ENCODE assay signal across 15 cellular contexts in genomic region chr13:40640202-40640601, GRCh38. TPM values are rescaled to one million over a fixed set of nuclear protein-coding genes. Genes with fewer than 3 reads are reported as not detected.
DNase-seq lines count a peak whose midpoint lies in the region; ATAC-seq lines count a peak whose summit lies in the region.
"Had no signal": no experiment of that assay in that cellular context is flagged by ENCODE, and none has a peak within 500 bp of the region (broad histone marks: within the 10 kb centered on the region; RNA-seq: fewer than 3 reads in every experiment).

No MANE protein-coding gene starts in this region.

- DNase-seq in T-helper 2 cell treated with Interferon-gamma antibody and Interleukin-4, amounts not matched to agents 5 μg/mL and 100 μg/mL, for 36 hours (ENCODE audit: low spot score), result no peak
- DNase-seq in T-helper 2 cell (no peak), sciatic nerve (ENCODE audit: low spot score) (no peak), NCI-H69 (lab: John Stamatoyannopoulos, UW) (no peak)
- DNase-seq: effector CD4-positive, alpha-beta T cell; NCI-H1417; NCI-H446 treated with DMSO at 0.1 percent for 48 hours; T1000; testis had no signal

- H3K27me3 ChIP-seq in endocrine pancreas (ENCODE audit: control insufficient read depth, insufficient read depth, low read length), result no peaks in the 10 kb centered on the region
- H3K27me3 ChIP-seq: testis had no signal

- peak overlapping the region; percentile 80 for H3K4me3 Mint-ChIP-seq in T-helper 2 cell treated with Interferon-gamma antibody and Interleukin-4, amounts not matched to agents 5 μg/mL and 100 μg/mL, for 36 hours
- peak overlapping the region in 1 of 4 donors; percentile 75 for H3K4me3 Mint-ChIP-seq in IgD-negative memory B cell

- peak overlapping the region; percentile 22 for H3K9ac ChIP-seq in endocrine pancreas (ENCODE audit: control insufficient read depth, insufficient read depth, low read length)

- peak overlapping the region; percentile 3 for H3K27ac Mint-ChIP-seq in T-helper 2 cell treated with Interferon-gamma antibody and Interleukin-4, amounts not matched to agents 5 μg/mL and 100 μg/mL, for 36 hours
- peak overlapping the region in 2 of 3 donors; percentile 4 to 54 for H3K27ac Mint-ChIP-seq in IgD-negative memory B cell

- no peak overlapping the region for H3K4me3 ChIP-seq in endocrine pancreas (ENCODE audit: control insufficient read depth, insufficient read depth, low read length)
- H3K4me3 ChIP-seq: A549, skin epidermis, testis had no signal

- no peaks in the 10 kb centered on the region for H3K9me3 Mint-ChIP-seq in T-helper 2 cell treated with Interferon-gamma antibody and Interleukin-4, amounts not matched to agents 5 μg/mL and 100 μg/mL, for 36 hours
- no peaks in the 10 kb centered on the region for H3K9me3 Mint-ChIP-seq in IgD-negative memory B cell

- ATAC-seq in sciatic nerve (peak; percentile 51), HG03439 (IDR thresholded peaks at IDR 0.05; ENCODE audit: unreplicated experiment) (no peak), GM21447 (IDR thresholded peaks at IDR 0.05; ENCODE audit: unreplicated experiment) (no peak)

- peaks cover 11% of the 10 kb centered on the region for H3K36me3 Mint-ChIP-seq in T-helper 2 cell treated with Interferon-gamma antibody and Interleukin-4, amounts not matched to agents 5 μg/mL and 100 μg/mL, for 36 hours (ENCODE audit: low read depth)
- no peaks in the 10 kb centered on the region for H3K36me3 Mint-ChIP-seq in IgD-negative memory B cell

- H3K9me3 ChIP-seq in endocrine pancreas (ENCODE audit: control insufficient read depth, low read length), result no peaks in the 10 kb centered on the region
- H3K9me3 ChIP-seq: A549, testis had no signal

- peaks cover 2% of the 10 kb centered on the region for H3K36me3 ChIP-seq in endocrine pancreas (ENCODE audit: control insufficient read depth, insufficient read depth, low read length)

- intact Hi-C loops in sciatic nerve (cut with DNase I), result no loop called here

- peaks cover 74% of the 10 kb centered on the region for H3K4me1 Mint-ChIP-seq in T-helper 2 cell treated with Interferon-gamma antibody and Interleukin-4, amounts not matched to agents 5 μg/mL and 100 μg/mL, for 36 hours (ENCODE audit: low read depth)
- H3K4me1 Mint-ChIP-seq in IgD-negative memory B cell, result peaks cover 60 to 72% (median 70%) of the 10 kb centered on the region in 3 donors

- H3K4me1 ChIP-seq in endocrine pancreas (ENCODE audit: control insufficient read depth, insufficient read depth, low read length), result peaks cover 9% of the 10 kb centered on the region

- H3K27me3 Mint-ChIP-seq in T-helper 2 cell treated with Interferon-gamma antibody and Interleukin-4, amounts not matched to agents 5 μg/mL and 100 μg/mL, for 36 hours (ENCODE audit: low read depth), result no peaks in the 10 kb centered on the region
- no peaks in the 10 kb centered on the region for H3K27me3 Mint-ChIP-seq in IgD-negative memory B cell

RNA-seq across cellular contexts. Expression of gene FOXO1, which starts 26.2 kb away (rescaled TPM):
- polyA plus RNA-seq in IgD-negative memory B cell, result 16.5 TPM
- total RNA-seq in sciatic nerve, result 57.5 TPM
